ENCODE assay signal across 8 cellular contexts in the genomic region with DNA sequence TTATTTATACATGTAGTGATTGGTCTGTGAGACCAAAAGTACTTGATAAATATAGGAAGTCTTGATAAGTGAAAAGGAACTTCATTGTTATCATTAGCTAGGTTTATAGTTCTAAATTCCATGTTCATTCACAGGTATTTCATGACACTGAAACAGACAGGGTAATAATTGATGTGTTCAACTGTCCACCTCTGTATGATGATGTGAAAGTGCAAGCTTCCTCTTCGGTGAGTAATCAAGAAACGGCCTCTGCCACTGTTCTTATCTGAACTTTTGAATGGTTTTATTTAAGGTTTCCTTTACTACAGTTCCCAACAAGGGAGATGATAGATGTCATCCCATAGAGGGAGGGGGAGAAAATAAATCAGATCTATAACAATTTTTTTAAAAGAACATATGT. TPM values are rescaled to one million over a fixed set of nuclear protein-coding genes. Genes with fewer than 3 reads are reported as not detected.
DNase-seq lines count a peak whose midpoint lies in the region; ATAC-seq, FAIRE-seq and TF ChIP-seq lines count a peak whose summit lies in the region.
"Not testable (repeated sequence)": the region's sequence is repeated elsewhere in the genome, so short reads cannot be mapped to it uniquely, and the experiment has no call there.

No MANE protein-coding gene starts in this region.

- peak; percentile 52 for FAIRE-seq in GM12891 (lab: Jason Lieb, UNC)

- ATAC-seq in GM18867 (IDR thresholded peaks at IDR 0.05; ENCODE audit: unreplicated experiment) (peak; percentile 96), GM19438 (IDR thresholded peaks at IDR 0.05; ENCODE audit: low read depth, unreplicated experiment) (peak; percentile 93), GM21529 (IDR thresholded peaks at IDR 0.05; ENCODE audit: unreplicated experiment) (peak; percentile 96), HG02798 (IDR thresholded peaks at IDR 0.05; ENCODE audit: poor library complexity, unreplicated experiment) (peak; percentile 79), HG03103 (IDR thresholded peaks at IDR 0.05; ENCODE audit: low read depth, unreplicated experiment) (peak; percentile 91), HG03457 (IDR thresholded peaks at IDR 0.05; ENCODE audit: unreplicated experiment) (peak; percentile 87)

- not testable (repeated sequence) for DNase-seq in GM12891 (ENCODE audit: insufficient read length, low spot score)
- DNase-seq in NCI-H226, result peak; percentile 28

- TF ChIP-seq POLR2A in GM12891 (IDR thresholded peaks at IDR 0.05; ENCODE audit: low read depth, low read length), result not testable (repeated sequence)

RNA-seq across cellular contexts. Expression of gene HNRNPA1L2, which starts 59.3 kb away (rescaled TPM):
- 12.0 TPM for polyA plus RNA-seq in GM12891 (2012; ENCODE audit: low read depth, missing spikeins)
